25 cellular contexts compared by ENCODE assay signal in the genomic region with DNA sequence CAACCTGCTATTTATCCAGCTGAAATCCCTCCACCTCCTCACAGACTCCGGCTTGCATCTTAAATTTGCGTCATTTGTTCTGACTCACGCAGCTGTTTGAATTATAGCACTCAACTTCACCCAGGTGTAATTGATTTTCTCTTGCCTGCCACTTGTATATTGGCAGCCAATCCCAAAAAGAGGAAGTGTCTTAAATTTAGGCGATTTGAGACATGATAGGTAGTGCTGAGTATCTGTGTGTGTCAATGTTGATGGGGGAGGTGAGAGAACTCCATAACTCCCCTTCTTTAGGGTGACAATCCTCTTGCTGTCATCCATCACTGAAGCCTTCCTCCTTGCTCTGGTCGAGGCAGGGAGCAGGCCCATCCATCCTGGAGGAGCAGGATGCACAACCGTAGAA.
DNase-seq lines count a peak whose midpoint lies in the region; ATAC-seq, FAIRE-seq and TF ChIP-seq lines count a peak whose summit lies in the region.
"Had no signal": no experiment of that assay in that cellular context is flagged by ENCODE, and none has a peak within 500 bp of the region (broad histone marks: within the 10 kb centered on the region; RNA-seq: fewer than 3 reads in every experiment).

No MANE protein-coding gene starts in this region.

- no peak for FAIRE-seq in GM12878 (lab: Jason Lieb, UNC)
- FAIRE-seq: A204.1, D721Med, G401.6, GM12892, GM19239 had no signal

- H3K9ac ChIP-seq in GM12878 (ENCODE audit: control insufficient read depth, insufficient read depth, low read length) = no peak overlapping the region
- H3K9ac ChIP-seq: BLaER1 treated with 17β-estradiol and CSF1 and Interleukin-3, amounts not matched to agents 10 nM and 100 nM had no signal

- no peaks in the 10 kb centered on the region for H3K9me3 ChIP-seq in GM12878 (replicated peaks; ENCODE audit: control insufficient read depth, insufficient read depth, low read length)
- no peaks in the 10 kb centered on the region for H3K9me3 ChIP-seq in aorta (ENCODE audit: control insufficient read depth, low read length)
- H3K9me3 ChIP-seq: BLaER1 treated with 17β-estradiol and CSF1 and Interleukin-3, amounts not matched to agents 10 nM and 100 nM had no signal

- intact Hi-C loops in GM12878 (cut with micrococcal nuclease; ENCODE audit: unreplicated experiment) (no loop called here), aorta (cut with DNase I) (no loop called here)

- peak; percentile 86 for DNase-seq in DMS79 treated with DMSO at 0.1 percent for 48 hours (lab: John Stamatoyannopoulos, UW)
- DNase-seq in NCI-H1105 treated with DMSO at 0.1 percent for 48 hours (lab: John Stamatoyannopoulos, UW) = peak; percentile 67
- peak; percentile 41 for DNase-seq in NCI-H345 (lab: John Stamatoyannopoulos, UW)
- no peak for DNase-seq in GM12878 (ENCODE audit: low read depth, low spot score)
- no peak for DNase-seq in aorta
- DNase-seq in NCI-H1417 treated with DMSO at 0.1 percent for 48 hours (lab: John Stamatoyannopoulos, UW) = no peak
- DNase-seq: CD4-positive, alpha-beta T cell; Karpas-422; NCI-H146; NCI-H2029; NCI-H2227 treated with DMSO at 0.1 percent for 48 hours; NCI-H524 treated with DMSO at 0.1 percent for 48 hours; NCI-H774; PC-9; Right ventricle myocardium superior had no signal

- no peak for TF ChIP-seq CTCF in GM12878 (IDR thresholded peaks at IDR 0.05 in 2 of 3, conservative IDR thresholded peaks at IDR 0.05 in 1 of 3; ENCODE audit: control insufficient read depth in 2 of 3, extremely low read depth in 1 of 3, insufficient read depth in 1 of 3, low read depth in 3 of 3, low read length in 3 of 3)

- H2AFZ ChIP-seq in GM12878 (ENCODE audit: control insufficient read depth, low read depth, low read length) = no peak overlapping the region
- H2AFZ ChIP-seq: PC-9 had no signal

- H3K4me3 ChIP-seq in GM12878 (no peak overlapping the region), aorta (ENCODE audit: low read length in 2 of 2) (no peak overlapping the region)
- H3K4me3 ChIP-seq: BLaER1 treated with 17β-estradiol and CSF1 and Interleukin-3, amounts not matched to agents 10 nM and 100 nM; PC-9 had no signal

- POLR2A ChIA-PET in GM12878 (lab: Charles Lee) = no interaction called here

- no TSS peak for BruUV-seq in GM12878 (replicated peaks; lab: Mats Ljungman, UMichigan)

- no peak for TF ChIP-seq EP300 in GM12878 (IDR thresholded peaks at IDR 0.05; ENCODE audit: borderline replicate concordance in 1 of 2, control insufficient read depth in 1 of 2, low read depth in 2 of 2, low read length in 2 of 2)

- no peaks in the 10 kb centered on the region for H3K79me2 ChIP-seq in GM12878 (ENCODE audit: control insufficient read depth, insufficient read depth, low read length)

- H3K27ac ChIP-seq in GM12878 (ENCODE audit: control insufficient read depth, insufficient read depth) = no peak overlapping the region
- H3K27ac ChIP-seq in aorta (ENCODE audit: low read depth in 1 of 2, low read length in 2 of 2) = no peak overlapping the region
- H3K27ac ChIP-seq: BLaER1 treated with 17β-estradiol and CSF1 and Interleukin-3, amounts not matched to agents 10 nM and 100 nM; HL-60; PC-9 had no signal

- in situ Hi-C loops in GM12878 (cut with MboI) = no loop called here

- H3K27me3 ChIP-seq in GM12878 (replicated peaks in 1 of 2; ENCODE audit: control insufficient read depth in 2 of 2, insufficient read depth in 2 of 2, low read length in 1 of 2) = 0 out of 4 replicates have a peak, but pooled peaks cover 0 to 3% of the 10 kb centered on the region in 2 experiments
- H3K27me3 ChIP-seq in aorta (ENCODE audit: control insufficient read depth in 1 of 2, insufficient read depth in 2 of 2, low read length in 1 of 2) = no peaks in the 10 kb centered on the region
- H3K27me3 ChIP-seq: BLaER1 treated with 17β-estradiol and CSF1 and Interleukin-3, amounts not matched to agents 10 nM and 100 nM had no signal

- no peak for TF ChIP-seq POLR2A in GM12878 (IDR thresholded peaks at IDR 0.05; ENCODE audit: low read depth, low read length)

- no peak overlapping the region for H3K4me2 ChIP-seq in GM12878 (ENCODE audit: control insufficient read depth, insufficient read depth)
- H3K4me2 ChIP-seq: BLaER1 treated with 17β-estradiol and CSF1 and Interleukin-3, amounts not matched to agents 10 nM and 100 nM; PC-9 had no signal

- SMC1A ChIA-PET in GM12878 (lab: Charles Lee; ENCODE audit: uncharacterized antibody, unreplicated experiment) = no interaction called here

- CTCF ChIA-PET in GM12878 (lab: Yijun Ruan, JAX) = no interaction called here

- RAD21 ChIA-PET in GM12878 (lab: Charles Lee; ENCODE audit: unreplicated experiment) = no interaction called here

- no peak for ATAC-seq in GM12878
- no peak for ATAC-seq in HG03159 (IDR thresholded peaks at IDR 0.05; ENCODE audit: unreplicated experiment)
- ATAC-seq in aorta (ENCODE audit: low FRiP score) = no peak
- no peak for ATAC-seq in esophagus mucosa
- ATAC-seq: HCT116 had no signal

- H3K36me3 ChIP-seq in GM12878 (ENCODE audit: control insufficient read depth in 2 of 2, insufficient read depth in 2 of 2, low read length in 1 of 2) = no peaks in the 10 kb centered on the region
- no peaks in the 10 kb centered on the region for H3K36me3 ChIP-seq in aorta (ENCODE audit: control insufficient read depth in 1 of 2, insufficient read depth in 2 of 2, low read length in 1 of 2)
- H3K36me3 ChIP-seq: BLaER1 treated with 17β-estradiol and CSF1 and Interleukin-3, amounts not matched to agents 10 nM and 100 nM had no signal

- H3K4me1 ChIP-seq in GM12878 (ENCODE audit: control insufficient read depth, insufficient read depth, low read length) = no peaks in the 10 kb centered on the region
- H3K4me1 ChIP-seq in aorta (ENCODE audit: control insufficient read depth in 1 of 2, insufficient read depth in 2 of 2, low read length in 2 of 2) = no peaks in the 10 kb centered on the region

- 47% methylated on average over 6 of the region's 6 CpGs for WGBS in GM12878 (ENCODE audit: insufficient coverage, insufficient replicate concordance, low lambda C conversion rate, missing lambda C conversion rate)
- 90 to 91% methylated on average over 6 of the region's 6 CpGs for WGBS in aorta, 2 donors

- TF ChIP-seq RAD21 in GM12878 (IDR thresholded peaks at IDR 0.05; ENCODE audit: insufficient read depth, low read depth, low read length) = no peak

- no peaks in the 10 kb centered on the region; the same call in 1 of the 2 replicates for H4K20me1 ChIP-seq in GM12878 (ENCODE audit: control insufficient read depth, insufficient read depth)
- H4K20me1 ChIP-seq: BLaER1 treated with 17β-estradiol and CSF1 and Interleukin-3, amounts not matched to agents 10 nM and 100 nM had no signal

TF ChIP-seq in GM12878, 131 proteins besides CTCF, POLR2A, EP300 and RAD21:
- TF ChIP-seq IKZF1 (conservative IDR thresholded peaks at IDR 0.05) = no peak
- TF ChIP-seq SPI1 (IDR thresholded peaks at IDR 0.05; ENCODE audit: borderline replicate concordance, insufficient read depth, low read depth, low read length) = peak; percentile 58; the same call in 1 of the 2 replicates

Comparison
In these comparisons a context has a peak if more than half of its experiments do, and no peak if none do; other contexts are left out.
1. DNase-seq: peak in DMS79 treated with DMSO at 0.1 percent for 48 hours (single experiment), NCI-H1105 treated with DMSO at 0.1 percent for 48 hours (single experiment) and NCI-H345 (single experiment); none in GM12878 (single experiment), aorta (0 of 2) and NCI-H1417 treated with DMSO at 0.1 percent for 48 hours (single experiment).